Comparison of ENCODE assay signal across 22 cellular contexts in the genomic region with DNA sequence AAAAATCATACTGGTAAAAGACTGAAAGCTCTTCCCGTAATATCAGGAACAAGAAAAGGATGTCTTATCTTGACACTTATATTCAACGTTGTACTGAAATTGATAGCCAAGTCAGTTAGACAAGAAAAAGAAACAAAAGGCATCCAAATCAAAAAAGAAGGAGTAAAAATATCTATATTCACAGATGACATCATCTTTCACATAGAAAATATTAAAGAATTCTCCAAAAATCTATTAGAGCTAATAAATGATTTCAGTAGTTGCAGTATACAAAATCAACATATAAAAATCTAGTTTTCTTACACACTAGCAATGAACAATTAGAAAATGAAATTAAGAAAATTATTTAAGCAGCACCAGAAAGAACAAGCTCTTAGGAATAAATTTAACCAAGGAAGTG. TPM values are rescaled to one million over a fixed set of nuclear protein-coding genes. Genes with fewer than 3 reads are reported as not detected.
DNase-seq lines count a peak whose midpoint lies in the region; ATAC-seq, FAIRE-seq and TF ChIP-seq lines count a peak whose summit lies in the region.
"Had no signal": no experiment of that assay in that cellular context is flagged by ENCODE, and none has a peak within 500 bp of the region (broad histone marks: within the 10 kb centered on the region; RNA-seq: fewer than 3 reads in every experiment).

No MANE protein-coding gene starts in this region.

- TF ChIP-seq POLR2A in HepG2 (IDR thresholded peaks at IDR 0.05; ENCODE audit: insufficient read depth in 1 of 2, low read depth in 2 of 2, low read length in 2 of 2) (no peak), right lobe of liver (IDR thresholded peaks at IDR 0.05) (no peak)

- no peak for TF ChIP-seq RAD21 in HepG2 (CRISPR knock-in tag; IDR thresholded peaks at IDR 0.05)

- no peaks in the 10 kb centered on the region for H3K9me2 ChIP-seq in Karpas-422 (replicated peaks; ENCODE audit: insufficient read depth, low read length)

- in situ Hi-C loops in HepG2 (cut with HindIII; ENCODE audit: extremely low pct_ligation_motif_present, low pct_unique_long_range_greater_than_20kb) = no loop called here

- intact Hi-C loops in HepG2 (cut with micrococcal nuclease; ENCODE audit: unreplicated experiment) = no loop called here
- intact Hi-C loops in right lobe of liver (cut with DNase I) = no loop called here
- intact Hi-C loops in kidney (cut with DNase I) = no loop called here
- intact Hi-C loops in pancreas (cut with DNase I) = no loop called here

- H3K36me3 ChIP-seq in HepG2 (replicated peaks in 1 of 2; ENCODE audit: control insufficient read depth in 1 of 2, insufficient read depth in 2 of 2, low read length in 2 of 2) (peaks cover 0 to under 1% of the 10 kb centered on the region in 2 experiments; a peak in 1 of 5 replicates), right lobe of liver (no peaks in the 10 kb centered on the region), Karpas-422 (ENCODE audit: insufficient read depth, low read length) (peaks cover 5% of the 10 kb centered on the region), SJCRH30 (peaks cover 27% of the 10 kb centered on the region), kidney (ENCODE audit: control insufficient read depth in 1 of 2, insufficient read depth in 2 of 2, low read length in 2 of 2) (no peaks in the 10 kb centered on the region), pancreas (peaks cover 0 to under 1% (median 0%) of the 10 kb centered on the region in 3 donors)

- H3K4me2 ChIP-seq in HepG2 (ENCODE audit: low read depth, low read length) (no peak overlapping the region), Karpas-422 (ENCODE audit: low read depth, low read length, poor library complexity, severe bottlenecking) (no peak overlapping the region)
- H3K4me2 ChIP-seq: A549; BLaER1 treated with 17β-estradiol and CSF1 and Interleukin-3, amounts not matched to agents 10 nM and 100 nM had no signal

- BruUV-seq in HepG2 (replicated peaks; lab: Mats Ljungman, UMichigan) = no TSS peak

- H3K79me2 ChIP-seq in HepG2 (ENCODE audit: insufficient read depth, low read length) (no peaks in the 10 kb centered on the region), Karpas-422 (ENCODE audit: low read length) (no peaks in the 10 kb centered on the region)

- CTCF ChIA-PET in HepG2 (lab: Yijun Ruan, JAX; ENCODE audit: low intra/inter-chr PET ratio, low total read pairs) = no interaction called here

- no peaks in the 10 kb centered on the region for H3K4me1 ChIP-seq in HepG2 (ENCODE audit: insufficient read depth, low read length)
- H3K4me1 ChIP-seq in right lobe of liver = no peaks in the 10 kb centered on the region
- no peaks in the 10 kb centered on the region for H3K4me1 ChIP-seq in Karpas-422 (ENCODE audit: low read length)
- peaks cover 21% of the 10 kb centered on the region for H3K4me1 ChIP-seq in SJCRH30
- no peaks in the 10 kb centered on the region for H3K4me1 ChIP-seq in kidney (ENCODE audit: control insufficient read depth in 1 of 2, insufficient read depth in 1 of 2, low read depth in 1 of 2, low read length in 2 of 2)
- no peaks in the 10 kb centered on the region for H3K4me1 ChIP-seq in pancreas
- H3K4me1 ChIP-seq: A549, Caco-2 had no signal

- H3K4me3 ChIP-seq in HepG2 (replicated peaks in 1 of 3; ENCODE audit: insufficient read depth in 1 of 3, low read depth in 2 of 3, low read length in 3 of 3) = no peak overlapping the region
- no peak overlapping the region for H3K4me3 ChIP-seq in right lobe of liver
- no peak overlapping the region for H3K4me3 ChIP-seq in Karpas-422 (ENCODE audit: low read length)
- no peak overlapping the region for H3K4me3 ChIP-seq in SJCRH30
- no peak overlapping the region for H3K4me3 ChIP-seq in kidney (ENCODE audit: low read length in 2 of 2)
- H3K4me3 ChIP-seq in pancreas = no peak overlapping the region
- H3K4me3 ChIP-seq: A549; BLaER1 treated with 17β-estradiol and CSF1 and Interleukin-3, amounts not matched to agents 10 nM and 100 nM had no signal

- DNase-seq in HepG2 (ENCODE audit: low spot score) (no peak), right lobe of liver (no peak), Karpas-422 (peak; percentile 23), SJCRH30 (no peak), kidney (no peak), SIG-M5 (lab: John Stamatoyannopoulos, UW) (no peak), pancreas (no peak), NCI-H1092 treated with DMSO at 0.1 percent for 48 hours (lab: John Stamatoyannopoulos, UW) (no peak)
- DNase-seq: AML-193; Caco-2; Calu3; CD4-positive, alpha-beta T cell; CD8-positive, alpha-beta T cell; DMS79 treated with DMSO at 0.1 percent for 48 hours; GF-D8 had no signal

- TF ChIP-seq EP300 in HepG2 (IDR thresholded peaks at IDR 0.05; ENCODE audit: low read depth in 2 of 2, low read length in 2 of 2) = no peak
- TF ChIP-seq EP300 in HepG2 (CRISPR knock-in tag; IDR thresholded peaks at IDR 0.05; ENCODE audit: borderline replicate concordance) = no peak

- ATAC-seq in HepG2 (no peak), right lobe of liver (no peak), pancreas (no peak)
- ATAC-seq: A549; CD8-positive, alpha-beta T cell had no signal

- H3K27me3 ChIP-seq in HepG2 (ENCODE audit: control insufficient read depth in 1 of 2, insufficient read depth in 2 of 2, low read length in 2 of 2) (no peaks in the 10 kb centered on the region), right lobe of liver (no peaks in the 10 kb centered on the region), Karpas-422 (ENCODE audit: low read length) (0 out of 2 replicates have a peak, but pooled peaks cover 3% of the 10 kb centered on the region), SJCRH30 (no peaks in the 10 kb centered on the region), pancreas (no peaks in the 10 kb centered on the region)
- H3K27me3 ChIP-seq: BLaER1 treated with 17β-estradiol and CSF1 and Interleukin-3, amounts not matched to agents 10 nM and 100 nM had no signal

- TF ChIP-seq CTCF in HepG2 (CRISPR knock-in tag; IDR thresholded peaks at IDR 0.05) (no peak), right lobe of liver (IDR thresholded peaks at IDR 0.05) (no peak), kidney (IDR thresholded peaks at IDR 0.05; ENCODE audit: borderline replicate concordance, extremely low read depth, insufficient read depth) (no peak), pancreas (IDR thresholded peaks at IDR 0.05) (no peak)

- H2AFZ ChIP-seq in HepG2 (ENCODE audit: low read length) (no peak overlapping the region), Karpas-422 (ENCODE audit: low read length) (no peak overlapping the region)

- H3K9ac ChIP-seq in HepG2 (ENCODE audit: insufficient read depth, low read depth, low read length) (no peak overlapping the region), Karpas-422 (ENCODE audit: low read length) (no peak overlapping the region), kidney (ENCODE audit: low read length in 2 of 2) (no peak overlapping the region)
- H3K9ac ChIP-seq: BLaER1 treated with 17β-estradiol and CSF1 and Interleukin-3, amounts not matched to agents 10 nM and 100 nM had no signal

- POLR2A ChIA-PET in HepG2 (lab: Yijun Ruan, JAX) = no interaction called here

- no peak overlapping the region for H3K27ac ChIP-seq in HepG2 (ENCODE audit: extremely low read length, insufficient read depth, low read length)
- no peak overlapping the region for H3K27ac ChIP-seq in right lobe of liver
- H3K27ac ChIP-seq in Karpas-422 (ENCODE audit: low read length) = no peak overlapping the region
- H3K27ac ChIP-seq in SJCRH30 = peak overlapping the region; percentile 46; the same call in 1 of the 2 replicates
- no peak overlapping the region for H3K27ac ChIP-seq in kidney (ENCODE audit: low read depth in 2 of 2, low read length in 2 of 2)
- no peak overlapping the region for H3K27ac ChIP-seq in pancreas
- H3K27ac ChIP-seq: 22Rv1; A549; BLaER1 treated with 17β-estradiol and CSF1 and Interleukin-3, amounts not matched to agents 10 nM and 100 nM; C4-2B had no signal

- 52% methylated on average over 2 of the region's 2 CpGs for WGBS in HepG2 (ENCODE audit: low lambda C conversion rate)
- WGBS in right lobe of liver (ENCODE audit: insufficient coverage, low coverage, low lambda C conversion rate, missing lambda C conversion rate) = 63% methylated on average over 2 of the region's 2 CpGs
- 67 to 72% methylated on average over 2 of the region's 2 CpGs for WGBS in pancreas, 2 donors

- H3K9me3 ChIP-seq in HepG2 (ENCODE audit: low read length) = no peaks in the 10 kb centered on the region
- H3K9me3 ChIP-seq in right lobe of liver = no peaks in the 10 kb centered on the region
- no peaks in the 10 kb centered on the region for H3K9me3 ChIP-seq in Karpas-422 (ENCODE audit: low read length)
- H3K9me3 ChIP-seq in SJCRH30 (replicated peaks) = 0 out of 2 replicates have a peak, but pooled peaks cover 3% of the 10 kb centered on the region
- peaks cover 0 to 5% of the 10 kb centered on the region in 2 donors for H3K9me3 ChIP-seq in kidney (ENCODE audit: control insufficient read depth in 1 of 2, low read length in 2 of 2)
- no peaks in the 10 kb centered on the region for H3K9me3 ChIP-seq in pancreas

- FAIRE-seq in HepG2 (lab: Jason Lieb, UNC) = no peak
- FAIRE-seq in kidney (lab: Jason Lieb, UNC) = peak; percentile 6
- FAIRE-seq in pancreas (lab: Jason Lieb, UNC) = no peak
- FAIRE-seq: A549, D721Med, G401.6, GM12892 had no signal

- H4K20me1 ChIP-seq in HepG2 (ENCODE audit: insufficient read depth, low read length) = no peaks in the 10 kb centered on the region
- no peaks in the 10 kb centered on the region for H4K20me1 ChIP-seq in Karpas-422 (ENCODE audit: insufficient read depth, low read depth, low read length)
- H4K20me1 ChIP-seq: BLaER1 treated with 17β-estradiol and CSF1 and Interleukin-3, amounts not matched to agents 10 nM and 100 nM had no signal

RNA-seq across cellular contexts. Expression of a gene that starts 24.3 kb away (rescaled TPM):
- total RNA-seq in HepG2 (2016; rRNA removed; fragmentation: Illumina TruSeq; extraction: Trizol) (36.6 and 61.4 TPM in 2 replicates), right lobe of liver (1 to 10 TPM; 1.1 to 6.7 (median 2.4) TPM), kidney (6.8 TPM), pancreas (1 to 10 TPM; 2.1 to 4.3 (median 2.7) TPM)
- 6.4 and 7.2 TPM in 2 replicates for total RNA-seq in HepG2 (2016; cell fraction: cytosol; rRNA removed; fragmentation: Illumina TruSeq; extraction: Trizol; ENCODE audit: low read depth)
- total RNA-seq in HepG2 (2016; cell fraction: insoluble cytoplasmic fraction; rRNA removed; fragmentation: Illumina TruSeq; extraction: Trizol) = 38.1 and 53.5 TPM in 2 replicates
- 20.7 and 24.8 TPM in 2 replicates for total RNA-seq in HepG2 (2016; cell fraction: membrane; rRNA removed; fragmentation: Illumina TruSeq; extraction: Trizol)
- 27.4 and 29.1 TPM in 2 replicates for total RNA-seq in HepG2 (2016; cell fraction: nucleus; rRNA removed; fragmentation: Illumina TruSeq; extraction: Trizol)
- polyA plus RNA-seq in HepG2 (2011; rRNA removed) (5.2 and 10.9 TPM in 2 replicates), kidney (ENCODE audit: insufficient read depth, low read depth, low replicate concordance) (3.2 TPM), pancreas (1 to 10 TPM; 2.0 to 4.8 TPM)
- polyA plus RNA-seq in HepG2 (2011; cell fraction: cytosol; rRNA removed) = 3.3 and 5.9 TPM in 2 replicates
- 7.4 and 9.6 TPM in 2 replicates for polyA plus RNA-seq in HepG2 (2011; cell fraction: nucleus; rRNA removed)
- 7.9 and 14.0 TPM in 2 replicates for polyA plus RNA-seq in HepG2 (2012)
- polyA plus RNA-seq in HepG2 (2016; cell fraction: cytosol; fragmentation: Illumina TruSeq; extraction: Trizol; ENCODE audit: low read depth) = 2.5 and 3.2 TPM in 2 replicates
- polyA plus RNA-seq in HepG2 (2016; cell fraction: insoluble cytoplasmic fraction; fragmentation: Illumina TruSeq; extraction: Trizol; ENCODE audit: low read depth) = 49.1 and 50.5 TPM in 2 replicates
- 6.6 and 7.7 TPM in 2 replicates for polyA plus RNA-seq in HepG2 (2016; cell fraction: membrane; fragmentation: Illumina TruSeq; extraction: Trizol; ENCODE audit: low read depth)
- 41.2 TPM in 2 replicates for polyA plus RNA-seq in HepG2 (2016; cell fraction: nucleus; fragmentation: Illumina TruSeq; extraction: Trizol; ENCODE audit: insufficient read depth, low read depth)
- polyA minus RNA-seq in HepG2 (2011; rRNA and poly(A)+ RNA removed; ENCODE audit: low replicate concordance) = 3.0 and 12.2 TPM in 2 replicates
- 4.0 and 8.9 TPM in 2 replicates for polyA minus RNA-seq in HepG2 (2011; cell fraction: cytosol; rRNA and poly(A)+ RNA removed)
- polyA minus RNA-seq in HepG2 (2011; cell fraction: nucleus; rRNA and poly(A)+ RNA removed) = 15.2 and 19.2 TPM in 2 replicates
- total RNA-seq in Karpas-422 (2014; rRNA removed; shearing (Covaris generic); ENCODE audit: low replicate concordance) = 20.9 and 28.3 TPM in 2 replicates
- 65.4 and 83.7 TPM in 2 replicates for total RNA-seq in SJCRH30 (2014; rRNA removed; shearing (Covaris generic))

RNA-seq across cellular contexts. Expression of a gene that starts 29.2 kb away (rescaled TPM):
- total RNA-seq in HepG2 (2016; rRNA removed; fragmentation: Illumina TruSeq; extraction: Trizol) = not detected in 2 replicates
- not detected in 2 replicates for total RNA-seq in HepG2 (2016; cell fraction: cytosol; rRNA removed; fragmentation: Illumina TruSeq; extraction: Trizol; ENCODE audit: low read depth)
- not detected in 2 replicates for total RNA-seq in HepG2 (2016; cell fraction: insoluble cytoplasmic fraction; rRNA removed; fragmentation: Illumina TruSeq; extraction: Trizol)
- total RNA-seq in HepG2 (2016; cell fraction: membrane; rRNA removed; fragmentation: Illumina TruSeq; extraction: Trizol) = not detected in 2 replicates
- not detected in 2 replicates for total RNA-seq in HepG2 (2016; cell fraction: nucleus; rRNA removed; fragmentation: Illumina TruSeq; extraction: Trizol)
- not detected in 2 replicates for polyA plus RNA-seq in HepG2 (2011; rRNA removed)
- 0.01 and 0.03 TPM in 2 replicates for polyA plus RNA-seq in HepG2 (2011; cell fraction: cytosol; rRNA removed)
- 0.03 TPM in 1 of 2 replicates, not detected in the other for polyA plus RNA-seq in HepG2 (2011; cell fraction: nucleus; rRNA removed)
- not detected in 2 replicates for polyA plus RNA-seq in HepG2 (2012)
- polyA plus RNA-seq in HepG2 (2016; cell fraction: cytosol; fragmentation: Illumina TruSeq; extraction: Trizol; ENCODE audit: low read depth) = not detected in 2 replicates
- not detected in 2 replicates for polyA plus RNA-seq in HepG2 (2016; cell fraction: insoluble cytoplasmic fraction; fragmentation: Illumina TruSeq; extraction: Trizol; ENCODE audit: low read depth)
- not detected in 2 replicates for polyA plus RNA-seq in HepG2 (2016; cell fraction: membrane; fragmentation: Illumina TruSeq; extraction: Trizol; ENCODE audit: low read depth)
- polyA plus RNA-seq in HepG2 (2016; cell fraction: nucleus; fragmentation: Illumina TruSeq; extraction: Trizol; ENCODE audit: insufficient read depth, low read depth) = not detected in 2 replicates
- 0.62 and 0.89 TPM in 2 replicates for polyA minus RNA-seq in HepG2 (2011; rRNA and poly(A)+ RNA removed; ENCODE audit: low replicate concordance)
- polyA minus RNA-seq in HepG2 (2011; cell fraction: cytosol; rRNA and poly(A)+ RNA removed) = not detected in 2 replicates
- not detected in 2 replicates for polyA minus RNA-seq in HepG2 (2011; cell fraction: nucleus; rRNA and poly(A)+ RNA removed)
- total RNA-seq in right lobe of liver = 10 to 100 TPM in 1 of 6 experiments, 1 to 10 TPM in 5; 5.0 to 14.5 (median 7.4) TPM
- total RNA-seq in Karpas-422 (2014; rRNA removed; shearing (Covaris generic); ENCODE audit: low replicate concordance) = 199 and 255 TPM in 2 replicates
- 0.10 and 0.20 TPM in 2 replicates for total RNA-seq in SJCRH30 (2014; rRNA removed; shearing (Covaris generic))
- 42.0 TPM for total RNA-seq in kidney
- 1.0 TPM for polyA plus RNA-seq in kidney (ENCODE audit: insufficient read depth, low read depth, low replicate concordance)
- 10 to 100 TPM in 1 of 6 donors, 1 to 10 TPM in 5; 1.5 to 15.6 (median 3.4) TPM for total RNA-seq in pancreas
- polyA plus RNA-seq in pancreas = 1 to 10 TPM in 1 of 2 donors, under 1 TPM in 1; 0.73 to 1.1 TPM
- total RNA-seq: Calu3 had no signal
